In genomic region chr12:90008277-90008676, GRCh38 we compare ENCODE assay signal across 24 cellular contexts.
"Had no signal": no experiment of that assay in that cellular context is flagged by ENCODE, and none has a peak within 500 bp of the region (broad histone marks: within the 10 kb centered on the region; RNA-seq: fewer than 3 reads in every experiment).

No MANE protein-coding gene starts in this region.

- H3K9me3 ChIP-seq: MG63 had no signal

- H3K36me3 Mint-ChIP-seq: activated naive CD4-positive, alpha-beta T cell treated with anti-CD3 and anti-CD28 coated beads, Interleukin-2, amount 10 ng/mL, durations not matched to agents 7 days and 5 days; activated naive CD8-positive, alpha-beta T cell treated with anti-CD3 and anti-CD28 coated beads for 36 hours; WTC11 had no signal

- H3K27me3 Mint-ChIP-seq: activated naive CD4-positive, alpha-beta T cell treated with anti-CD3 and anti-CD28 coated beads, Interleukin-2, amount 10 ng/mL, durations not matched to agents 7 days and 5 days; activated naive CD8-positive, alpha-beta T cell treated with anti-CD3 and anti-CD28 coated beads for 36 hours; activated T-helper 17 cell treated with anti-CD3 and anti-CD28 coated beads, Interleukin-2, amount 50 U/mL, for 72 hours had no signal

- H3K9me3 Mint-ChIP-seq: activated CD4-positive, alpha-beta T cell treated with anti-CD3 and anti-CD28 coated beads, Interleukin-2, amount 10 ng/mL, durations not matched to agents 24 days and 14 days; activated naive CD4-positive, alpha-beta T cell treated with anti-CD3 and anti-CD28 coated beads, Interleukin-2, amount 10 ng/mL, durations not matched to agents 7 days and 5 days; activated naive CD8-positive, alpha-beta T cell treated with anti-CD3 and anti-CD28 coated beads for 36 hours; activated T-cell treated with anti-CD3 and anti-CD28 coated beads, Interleukin-2, amount 50 U/mL, for 4 hours; activated T-helper 17 cell treated with anti-CD3 and anti-CD28 coated beads, Interleukin-2, amount 50 U/mL, for 72 hours; WTC11 had no signal

- H3K4me3 ChIP-seq: MG63, SK-N-MC had no signal

- H3K4me2 ChIP-seq: KMS-11 had no signal

- H3K4me3 Mint-ChIP-seq: activated CD4-positive, alpha-beta T cell treated with anti-CD3 and anti-CD28 coated beads, Interleukin-2, amount 10 ng/mL, durations not matched to agents 24 days and 14 days; activated naive CD4-positive, alpha-beta T cell treated with anti-CD3 and anti-CD28 coated beads, Interleukin-2, amount 10 ng/mL, durations not matched to agents 7 days and 5 days; activated naive CD8-positive, alpha-beta T cell treated with anti-CD3 and anti-CD28 coated beads for 36 hours; activated T-cell treated with anti-CD3 and anti-CD28 coated beads, Interleukin-2, amount 50 U/mL, for 4 hours; activated T-helper 17 cell treated with anti-CD3 and anti-CD28 coated beads, Interleukin-2, amount 50 U/mL, for 72 hours; WTC11 had no signal

- H3K27me3 ChIP-seq: MG63 had no signal

- DNase-seq: activated CD4-positive, alpha-beta T cell treated with anti-CD3 and anti-CD28 coated beads for 1 hour; activated CD4-positive, alpha-beta T cell treated with anti-CD3 and anti-CD28 coated beads, Interleukin-2, amount 10 ng/mL, durations not matched to agents 24 days and 14 days; activated CD4-positive, alpha-beta T cell treated with anti-CD3 and anti-CD28 coated beads, Interleukin-2, amount 50 U/mL, for 48 hours; activated gamma-delta T cell; activated naive CD4-positive, alpha-beta T cell treated with anti-CD3 and anti-CD28 coated beads, Interleukin-2, amount 10 ng/mL, durations not matched to agents 7 days and 5 days; activated naive CD8-positive, alpha-beta T cell treated with anti-CD3 and anti-CD28 coated beads for 36 hours; activated T-cell treated with anti-CD3 and anti-CD28 coated beads, Interleukin-2, amount 50 U/mL, for 4 hours; MG63; MV-4-11; NCI-H1105; NCI-H1436; NCI-H1694 treated with DMSO at 0.1 percent for 48 hours; NCI-H2029 treated with DMSO at 0.1 percent for 48 hours; NCI-H345; NCI-H510A; NCI-H526 treated with DMSO at 0.1 percent for 48 hours; NCI-H82; RPMI8226 had no signal

- H3K9ac ChIP-seq: KMS-11 had no signal

- H3K27ac Mint-ChIP-seq: activated CD4-positive, alpha-beta T cell treated with anti-CD3 and anti-CD28 coated beads, Interleukin-2, amount 10 ng/mL, durations not matched to agents 24 days and 14 days; activated naive CD4-positive, alpha-beta T cell treated with anti-CD3 and anti-CD28 coated beads, Interleukin-2, amount 10 ng/mL, durations not matched to agents 7 days and 5 days; activated naive CD8-positive, alpha-beta T cell treated with anti-CD3 and anti-CD28 coated beads for 36 hours; activated T-helper 17 cell treated with anti-CD3 and anti-CD28 coated beads, Interleukin-2, amount 50 U/mL, for 72 hours; WTC11 had no signal

- ATAC-seq: activated T-cell treated with anti-CD3 and anti-CD28 coated beads, Interleukin-2, amount 50 U/mL, for 4 hours; activated T-helper 17 cell treated with anti-CD3 and anti-CD28 coated beads, Interleukin-2, amount 50 U/mL, for 72 hours; Panc1; Right ventricle myocardium inferior; WTC11 had no signal

- H3K36me3 ChIP-seq: MG63 had no signal

- H3K4me1 Mint-ChIP-seq: activated CD4-positive, alpha-beta T cell treated with anti-CD3 and anti-CD28 coated beads, Interleukin-2, amount 10 ng/mL, durations not matched to agents 24 days and 14 days; activated naive CD4-positive, alpha-beta T cell treated with anti-CD3 and anti-CD28 coated beads, Interleukin-2, amount 10 ng/mL, durations not matched to agents 7 days and 5 days; activated naive CD8-positive, alpha-beta T cell treated with anti-CD3 and anti-CD28 coated beads for 36 hours; activated T-helper 17 cell treated with anti-CD3 and anti-CD28 coated beads, Interleukin-2, amount 50 U/mL, for 72 hours had no signal

- H3K27ac ChIP-seq: KMS-11, SK-N-MC had no signal
